In the genomic region with DNA sequence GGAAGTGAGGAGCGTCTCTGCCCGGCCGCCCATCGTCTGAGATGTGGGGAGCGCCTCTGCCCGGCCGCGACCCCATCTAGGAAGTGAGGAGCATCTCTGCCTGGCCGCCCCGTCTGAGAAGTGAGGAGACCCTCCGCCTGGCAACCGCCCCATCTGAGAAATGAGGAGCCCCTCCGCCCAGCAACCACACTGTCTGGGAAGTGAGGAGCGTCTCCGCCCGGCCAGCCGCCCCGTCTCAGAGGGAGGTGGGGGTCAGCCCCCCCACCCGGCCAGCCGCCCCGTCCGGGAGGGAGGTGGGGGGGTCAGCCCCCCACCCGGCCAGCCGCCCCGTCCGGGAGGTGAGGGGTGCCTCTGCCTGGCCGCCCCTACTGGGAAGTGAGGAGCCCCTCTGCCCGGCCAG, we compare ENCODE assay signal across 2 cellular contexts. TPM values are rescaled to one million over a fixed set of nuclear protein-coding genes. Genes with fewer than 3 reads are reported as not detected.
DNase-seq lines count a peak whose midpoint lies in the region; TF ChIP-seq lines count a peak whose summit lies in the region.
"Not testable (repeated sequence)": the region's sequence is repeated elsewhere in the genome, so short reads cannot be mapped to it uniquely, and the experiment has no call there.

No MANE protein-coding gene starts in this region.

- H3K9me3 ChIP-seq in testis = not testable (repeated sequence)

- H3K36me3 ChIP-seq in testis (ENCODE audit: low read depth, missing control alignments) = not testable (repeated sequence)

- H3K4me1 ChIP-seq in testis = not testable (repeated sequence)

- H3K27ac ChIP-seq in testis = not testable (repeated sequence)

- TF ChIP-seq POLR2A in testis (IDR thresholded peaks at IDR 0.05) = not testable (repeated sequence)

- WGBS in testis, 2 donors = 65% methylated on average over 18 of the region's 28 CpGs; no CpG with 5 or more reads in 1 of the 2 donors

- H3K4me3 ChIP-seq in testis = peak overlapping the region; percentile 36 to 39

- intact Hi-C loops in testis (cut with DNase I; ENCODE audit: low total_unique reads) = not testable (repeated sequence)

- not testable (repeated sequence) for TF ChIP-seq CTCF in testis (IDR thresholded peaks at IDR 0.05)

- peak; percentile 6 for DNase-seq in ecto neural progenitor cell (ENCODE audit: low spot score)
- not testable (repeated sequence) for DNase-seq in testis

- not testable (repeated sequence) for H3K27me3 ChIP-seq in testis

RNA-seq across cellular contexts. Expression of gene PAK1, which starts 16.1 kb away (rescaled TPM):
- total RNA-seq in testis = 10 to 100 TPM; 63.2 to 80.9 TPM
- polyA plus RNA-seq in testis (ENCODE audit: insufficient read depth, low read depth, low replicate concordance) = 60.1 TPM
